Comparison of ENCODE assay signal across 1 cellular context in genomic region chr12:6532051-6532926, GRCh38.
A peak's percentile ranks its signal among the peaks of the same experiment; 100 is the strongest.
TF ChIP-seq lines count a peak whose summit lies in the region.

No MANE protein-coding gene starts in this region.

TF ChIP-seq in GM12878, 131 proteins besides CTCF, POLR2A, EP300 and RAD21:
- TF ChIP-seq CREM (IDR thresholded peaks at IDR 0.05; ENCODE audit: low read depth) (peak; percentile 86), POLR2AphosphoS5 (IDR thresholded peaks at IDR 0.05; ENCODE audit: low read length) (0 out of 2 replicates have a peak, but pooled peaks have one; percentile 35), ZBED1 (IDR thresholded peaks at IDR 0.05; ENCODE audit: borderline replicate concordance) (peak; percentile 95), HCFC1 (IDR thresholded peaks at IDR 0.05; ENCODE audit: low read length) (no peak), SMC3 (IDR thresholded peaks at IDR 0.05; ENCODE audit: borderline replicate concordance, low read length) (no peak), NRF1 (conservative IDR thresholded peaks at IDR 0.05; ENCODE audit: low read depth, low read length) (0 out of 2 replicates have a peak, but pooled peaks have one; percentile 17), TARDBP (IDR thresholded peaks at IDR 0.05; ENCODE audit: borderline replicate concordance) (no peak), WRNIP1 (IDR thresholded peaks at IDR 0.05; ENCODE audit: borderline replicate concordance, low read depth, low read length) (no peak; the same call in 1 of the 2 replicates), NR2C2 (IDR thresholded peaks at IDR 0.05; ENCODE audit: borderline replicate concordance, control insufficient read depth, insufficient read length, low read depth) (no peak), MXI1 (IDR thresholded peaks at IDR 0.05; ENCODE audit: low read depth, low read length) (peak; percentile 92), TCF12 (IDR thresholded peaks at IDR 0.05; ENCODE audit: low read depth, low read length) (no peak), SIN3A (IDR thresholded peaks at IDR 0.05; ENCODE audit: low read depth, low read length) (peak; percentile 88), HDGF (IDR thresholded peaks at IDR 0.05) (peak; percentile 40; the same call in 1 of the 2 replicates), GATAD2B (conservative IDR thresholded peaks at IDR 0.05; ENCODE audit: low read depth) (0 out of 2 replicates have a peak, but pooled peaks have one; percentile 25), NKRF (conservative IDR thresholded peaks at IDR 0.05) (peak; percentile 35; the same call in 1 of the 2 replicates), SMARCA5 (IDR thresholded peaks at IDR 0.05) (no peak), BACH1 (IDR thresholded peaks at IDR 0.05; ENCODE audit: borderline replicate concordance) (peak; percentile 99), ZZZ3 (IDR thresholded peaks at IDR 0.05; ENCODE audit: control insufficient read depth, insufficient read length, low read depth) (no peak), RELB (IDR thresholded peaks at IDR 0.05; ENCODE audit: low read depth) (no peak; the same call in 1 of the 2 replicates), IKZF1 (conservative IDR thresholded peaks at IDR 0.05) (peak; percentile 40; the same call in 1 of the 2 replicates), IRF5 (IDR thresholded peaks at IDR 0.05; ENCODE audit: borderline replicate concordance) (no peak), SP1 (IDR thresholded peaks at IDR 0.05; ENCODE audit: low read depth, low read length) (peak; percentile 8), FOS (IDR thresholded peaks at IDR 0.05; ENCODE audit: borderline replicate concordance, extremely low read depth, insufficient read length) (no peak), BMI1 (IDR thresholded peaks at IDR 0.05; ENCODE audit: borderline replicate concordance) (peak; percentile 93), ZNF274 (IDR thresholded peaks at IDR 0.05; ENCODE audit: insufficient read depth, insufficient read length) (no peak), NBN (IDR thresholded peaks at IDR 0.05) (peak; percentile 23; the same call in 1 of the 2 replicates), ZNF622 (IDR thresholded peaks at IDR 0.05) (no peak), MTA2 (IDR thresholded peaks at IDR 0.05; ENCODE audit: low read depth) (peak; percentile 13; the same call in 1 of the 2 replicates), POU2F2 (IDR thresholded peaks at IDR 0.05; ENCODE audit: borderline replicate concordance, low read depth, low read length) (peak; percentile 6; the same call in 1 of the 3 replicates), BHLHE40 (IDR thresholded peaks at IDR 0.05; ENCODE audit: borderline replicate concordance in 1 of 2, low read depth in 2 of 2, low read length in 1 of 2) (0 out of 4 replicates have a peak, but pooled peaks have one; percentile 28 to 34), HDAC2 (IDR thresholded peaks at IDR 0.05) (no peak), ATF7 (IDR thresholded peaks at IDR 0.05; ENCODE audit: low read depth) (peak; percentile 66)
- TF ChIP-seq, protein P1, sequence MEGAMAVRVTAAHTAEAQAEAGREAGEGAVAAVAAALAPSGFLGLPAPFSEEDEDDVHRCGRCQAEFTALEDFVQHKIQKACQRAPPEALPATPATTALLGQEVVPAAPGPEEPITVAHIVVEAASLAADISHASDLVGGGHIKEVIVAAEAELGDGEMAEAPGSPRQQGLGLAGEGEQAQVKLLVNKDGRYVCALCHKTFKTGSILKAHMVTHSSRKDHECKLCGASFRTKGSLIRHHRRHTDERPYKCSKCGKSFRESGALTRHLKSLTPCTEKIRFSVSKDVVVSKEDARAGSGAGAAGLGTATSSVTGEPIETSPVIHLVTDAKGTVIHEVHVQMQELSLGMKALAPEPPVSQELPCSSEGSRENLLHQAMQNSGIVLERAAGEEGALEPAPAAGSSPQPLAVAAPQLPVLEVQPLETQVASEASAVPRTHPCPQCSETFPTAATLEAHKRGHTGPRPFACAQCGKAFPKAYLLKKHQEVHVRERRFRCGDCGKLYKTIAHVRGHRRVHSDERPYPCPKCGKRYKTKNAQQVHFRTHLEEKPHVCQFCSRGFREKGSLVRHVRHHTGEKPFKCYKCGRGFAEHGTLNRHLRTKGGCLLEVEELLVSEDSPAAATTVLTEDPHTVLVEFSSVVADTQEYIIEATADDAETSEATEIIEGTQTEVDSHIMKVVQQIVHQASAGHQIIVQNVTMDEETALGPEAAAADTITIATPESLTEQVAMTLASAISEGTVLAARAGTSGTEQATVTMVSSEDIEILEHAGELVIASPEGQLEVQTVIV (IDR thresholded peaks at IDR 0.05; ENCODE audit: borderline replicate concordance, partially characterized antibody) = peak; percentile 26
- TF ChIP-seq, protein P2, sequence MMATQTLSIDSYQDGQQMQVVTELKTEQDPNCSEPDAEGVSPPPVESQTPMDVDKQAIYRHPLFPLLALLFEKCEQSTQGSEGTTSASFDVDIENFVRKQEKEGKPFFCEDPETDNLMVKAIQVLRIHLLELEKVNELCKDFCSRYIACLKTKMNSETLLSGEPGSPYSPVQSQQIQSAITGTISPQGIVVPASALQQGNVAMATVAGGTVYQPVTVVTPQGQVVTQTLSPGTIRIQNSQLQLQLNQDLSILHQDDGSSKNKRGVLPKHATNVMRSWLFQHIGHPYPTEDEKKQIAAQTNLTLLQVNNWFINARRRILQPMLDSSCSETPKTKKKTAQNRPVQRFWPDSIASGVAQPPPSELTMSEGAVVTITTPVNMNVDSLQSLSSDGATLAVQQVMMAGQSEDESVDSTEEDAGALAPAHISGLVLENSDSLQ (IDR thresholded peaks at IDR 0.05) = peak; percentile 68
- TF ChIP-seq, protein P3, sequence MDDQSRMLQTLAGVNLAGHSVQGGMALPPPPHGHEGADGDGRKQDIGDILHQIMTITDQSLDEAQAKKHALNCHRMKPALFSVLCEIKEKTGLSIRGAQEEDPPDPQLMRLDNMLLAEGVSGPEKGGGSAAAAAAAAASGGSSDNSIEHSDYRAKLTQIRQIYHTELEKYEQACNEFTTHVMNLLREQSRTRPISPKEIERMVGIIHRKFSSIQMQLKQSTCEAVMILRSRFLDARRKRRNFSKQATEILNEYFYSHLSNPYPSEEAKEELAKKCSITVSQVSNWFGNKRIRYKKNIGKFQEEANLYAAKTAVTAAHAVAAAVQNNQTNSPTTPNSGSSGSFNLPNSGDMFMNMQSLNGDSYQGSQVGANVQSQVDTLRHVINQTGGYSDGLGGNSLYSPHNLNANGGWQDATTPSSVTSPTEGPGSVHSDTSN (IDR thresholded peaks at IDR 0.05; ENCODE audit: insufficient replicate concordance, low read depth, low read length) = peak; percentile 36
- TF ChIP-seq, protein P4, sequence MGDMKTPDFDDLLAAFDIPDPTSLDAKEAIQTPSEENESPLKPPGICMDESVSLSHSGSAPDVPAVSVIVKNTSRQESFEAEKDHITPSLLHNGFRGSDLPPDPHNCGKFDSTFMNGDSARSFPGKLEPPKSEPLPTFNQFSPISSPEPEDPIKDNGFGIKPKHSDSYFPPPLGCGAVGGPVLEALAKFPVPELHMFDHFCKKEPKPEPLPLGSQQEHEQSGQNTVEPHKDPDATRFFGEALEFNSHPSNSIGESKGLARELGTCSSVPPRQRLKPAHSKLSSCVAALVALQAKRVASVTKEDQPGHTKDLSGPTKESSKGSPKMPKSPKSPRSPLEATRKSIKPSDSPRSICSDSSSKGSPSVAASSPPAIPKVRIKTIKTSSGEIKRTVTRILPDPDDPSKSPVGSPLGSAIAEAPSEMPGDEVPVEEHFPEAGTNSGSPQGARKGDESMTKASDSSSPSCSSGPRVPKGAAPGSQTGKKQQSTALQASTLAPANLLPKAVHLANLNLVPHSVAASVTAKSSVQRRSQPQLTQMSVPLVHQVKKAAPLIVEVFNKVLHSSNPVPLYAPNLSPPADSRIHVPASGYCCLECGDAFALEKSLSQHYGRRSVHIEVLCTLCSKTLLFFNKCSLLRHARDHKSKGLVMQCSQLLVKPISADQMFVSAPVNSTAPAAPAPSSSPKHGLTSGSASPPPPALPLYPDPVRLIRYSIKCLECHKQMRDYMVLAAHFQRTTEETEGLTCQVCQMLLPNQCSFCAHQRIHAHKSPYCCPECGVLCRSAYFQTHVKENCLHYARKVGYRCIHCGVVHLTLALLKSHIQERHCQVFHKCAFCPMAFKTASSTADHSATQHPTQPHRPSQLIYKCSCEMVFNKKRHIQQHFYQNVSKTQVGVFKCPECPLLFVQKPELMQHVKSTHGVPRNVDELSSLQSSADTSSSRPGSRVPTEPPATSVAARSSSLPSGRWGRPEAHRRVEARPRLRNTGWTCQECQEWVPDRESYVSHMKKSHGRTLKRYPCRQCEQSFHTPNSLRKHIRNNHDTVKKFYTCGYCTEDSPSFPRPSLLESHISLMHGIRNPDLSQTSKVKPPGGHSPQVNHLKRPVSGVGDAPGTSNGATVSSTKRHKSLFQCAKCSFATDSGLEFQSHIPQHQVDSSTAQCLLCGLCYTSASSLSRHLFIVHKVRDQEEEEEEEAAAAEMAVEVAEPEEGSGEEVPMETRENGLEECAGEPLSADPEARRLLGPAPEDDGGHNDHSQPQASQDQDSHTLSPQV (IDR thresholded peaks at IDR 0.05) = no peak
